17 cellular contexts compared by ENCODE assay signal in the genomic region with DNA sequence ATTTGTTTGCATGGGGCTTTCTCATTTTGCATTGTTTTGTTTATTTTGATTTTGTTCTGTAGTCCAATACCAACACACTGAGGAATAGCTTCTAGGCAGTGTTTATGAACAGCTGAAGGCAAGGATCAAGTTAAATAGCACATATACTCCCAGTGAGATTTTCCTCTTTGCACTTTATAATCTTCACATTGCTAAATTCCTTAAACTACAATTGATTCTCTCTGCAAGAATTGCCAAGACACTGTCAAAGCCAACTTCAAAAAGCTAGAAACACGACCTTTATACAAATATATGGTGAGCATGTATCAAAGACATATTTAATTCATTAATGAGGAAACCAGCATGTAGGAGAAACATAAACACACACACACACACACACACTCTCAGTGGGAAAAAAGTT.
DNase-seq lines count a peak whose midpoint lies in the region; ATAC-seq, FAIRE-seq and TF ChIP-seq lines count a peak whose summit lies in the region.
"Had no signal": no experiment of that assay in that cellular context is flagged by ENCODE, and none has a peak within 500 bp of the region (broad histone marks: within the 10 kb centered on the region; RNA-seq: fewer than 3 reads in every experiment).

No MANE protein-coding gene starts in this region.

- H3K36me3 ChIP-seq in GM23338 (ENCODE audit: insufficient read depth) (no peaks in the 10 kb centered on the region), adipocyte (ENCODE audit: control insufficient read depth, insufficient read depth, low read length, severe bottlenecking) (no peaks in the 10 kb centered on the region)

- H3K27ac ChIP-seq in A549 (no peak overlapping the region), GM23338 (ENCODE audit: low read depth) (no peak overlapping the region)
- H3K27ac ChIP-seq: GM23248 had no signal

- H2AFZ ChIP-seq in GM23338 = no peak overlapping the region
- H2AFZ ChIP-seq: GM23248 had no signal

- peaks cover 9% of the 10 kb centered on the region; the same call in 2 of the 3 replicates for H3K4me1 Mint-ChIP-seq in GM23338
- H3K4me1 Mint-ChIP-seq in immature natural killer cell = peaks cover 28 to 38% of the 10 kb centered on the region in 2 donors

- no peaks in the 10 kb centered on the region for H3K79me2 ChIP-seq in GM23338 (replicated peaks; ENCODE audit: insufficient read depth)

- H3K4me3 Mint-ChIP-seq in GM23338 (no peak overlapping the region), immature natural killer cell (peak overlapping the region in 1 of 5 donors; percentile 16)
- H3K4me3 Mint-ChIP-seq: B cell, H9, IgD-negative memory B cell had no signal

- no peaks in the 10 kb centered on the region for H3K9me2 ChIP-seq in GM23338 (ENCODE audit: insufficient read depth)

- H3K27ac Mint-ChIP-seq in GM23338 = peak overlapping the region; percentile 20; the same call in 1 of the 2 replicates
- H3K27ac Mint-ChIP-seq in immature natural killer cell = peak overlapping the region in 5 of 6 donors; percentile 56 to 96 (median 82)
- H3K27ac Mint-ChIP-seq: B cell, IgD-negative memory B cell had no signal

- H3K9me3 Mint-ChIP-seq in GM23338 (no peaks in the 10 kb centered on the region; the same call in 2 of the 3 replicates), immature natural killer cell (no peaks in the 10 kb centered on the region)

- H3K4me1 ChIP-seq in A549 (peaks cover 31% of the 10 kb centered on the region), GM23338 (ENCODE audit: insufficient read depth) (peaks cover 7% of the 10 kb centered on the region; the same call in 1 of the 2 replicates), adipocyte (ENCODE audit: control insufficient read depth, insufficient read depth, low read length) (peaks cover 25% of the 10 kb centered on the region)

- ATAC-seq in A549 (no peak), GM23338 (no peak), GM19467 (IDR thresholded peaks at IDR 0.05; ENCODE audit: unreplicated experiment) (no peak)

- no peaks in the 10 kb centered on the region for H3K36me3 Mint-ChIP-seq in GM23338 (ENCODE audit: low read depth)
- no peaks in the 10 kb centered on the region for H3K36me3 Mint-ChIP-seq in immature natural killer cell
- H3K36me3 Mint-ChIP-seq: CD4-positive, alpha-beta memory T cell; IgD-negative memory B cell had no signal

- DNase-seq in A549 (ENCODE audit: low read depth in 1 of 2, low spot score in 1 of 2) (no peak), GM23338 (ENCODE audit: low spot score) (no peak), adipocyte (ENCODE audit: low read depth) (peak; percentile 34), immature natural killer cell (no peak), NOMO-1 treated with DMSO at 0.1 percent for 48 hours (lab: John Stamatoyannopoulos, UW; ENCODE audit: unreplicated experiment) (no peak), NCI-H2227 treated with DMSO at 0.1 percent for 48 hours (lab: John Stamatoyannopoulos, UW) (no peak), cortex of kidney (lab: John Stamatoyannopoulos, UW) (no peak)
- DNase-seq: C1 segment of cervical spinal cord; CD4-positive, alpha-beta memory T cell; COR-L47; DND-41; GDM1; GM23248; H9 had no signal

- H4K20me1 ChIP-seq in GM23338 (replicated peaks; ENCODE audit: insufficient read depth) = no peaks in the 10 kb centered on the region

- no peak overlapping the region for H3K4me3 ChIP-seq in A549
- H3K4me3 ChIP-seq in GM23338 = no peak overlapping the region
- no peak overlapping the region for H3K4me3 ChIP-seq in adipocyte (ENCODE audit: low read length)
- H3K4me3 ChIP-seq: GM23248 had no signal

- H3F3A ChIP-seq in GM23338 (replicated peaks; ENCODE audit: low read depth) = no peaks in the 10 kb centered on the region

- no peak overlapping the region for H3K9ac ChIP-seq in adipocyte (ENCODE audit: low read length)
- H3K9ac ChIP-seq: GM23248 had no signal

- TF ChIP-seq RAD21 in A549 (conservative IDR thresholded peaks at IDR 0.05 in 1 of 2, IDR thresholded peaks at IDR 0.05 in 1 of 2) = no peak

- H3K9me3 ChIP-seq in A549 = no peaks in the 10 kb centered on the region
- no peaks in the 10 kb centered on the region for H3K9me3 ChIP-seq in adipocyte (ENCODE audit: control insufficient read depth, low read length)

- TF ChIP-seq CTCF in A549 (IDR thresholded peaks at IDR 0.05) = no peak
- no peak for TF ChIP-seq CTCF in GM23338 (conservative IDR thresholded peaks at IDR 0.05; ENCODE audit: low read depth in 2 of 2)

- H3K27me3 Mint-ChIP-seq in GM23338 (ENCODE audit: insufficient read depth, low read depth, poor library complexity) (peaks cover 2% of the 10 kb centered on the region), immature natural killer cell (ENCODE audit: low read depth in 3 of 3) (peaks cover 0 to 11% (median 8%) of the 10 kb centered on the region in 3 donors)
- H3K27me3 Mint-ChIP-seq: B cell; CD4-positive, alpha-beta memory T cell; IgD-negative memory B cell had no signal

- H3K4me2 ChIP-seq in A549 (peak overlapping the region; percentile 15; the same call in 1 of the 3 replicates), GM23338 (no peak overlapping the region)

- 30% methylated on average over 1 of the region's 1 CpG for WGBS in A549 (ENCODE audit: missing lambda C conversion rate)

- TF ChIP-seq POLR2A in A549 (IDR thresholded peaks at IDR 0.05; ENCODE audit: low read length) = no peak

- no peak for FAIRE-seq in A549 (lab: Jason Lieb, UNC)

- no peak for TF ChIP-seq EP300 in A549 (IDR thresholded peaks at IDR 0.05)

- CTCF ChIA-PET in A549 (lab: Yijun Ruan, JAX) = interaction anchor here (0.7 kb wide), 1 partner anchor 184 kb away, joined by 3 read pairs; no protein-coding TSS in a partner anchor

- POLR2A ChIA-PET in A549 (lab: Yijun Ruan, JAX) = no interaction called here

- H3K27me3 ChIP-seq in GM23338 (ENCODE audit: insufficient read depth) (no peaks in the 10 kb centered on the region), adipocyte (replicated peaks; ENCODE audit: control insufficient read depth, insufficient read depth, low read length) (no peaks in the 10 kb centered on the region)

TF ChIP-seq in A549, 52 proteins besides CTCF, POLR2A, EP300 and RAD21 (continues in another document):
- TF ChIP-seq SREBF2 (IDR thresholded peaks at IDR 0.05) = no peak
- TF ChIP-seq USF2 (IDR thresholded peaks at IDR 0.05) = no peak
- no peak for TF ChIP-seq RARB (CRISPR knock-in tag; IDR thresholded peaks at IDR 0.05)
- TF ChIP-seq NPAS2 (CRISPR knock-in tag; IDR thresholded peaks at IDR 0.05; ENCODE audit: borderline replicate concordance) = no peak
- TF ChIP-seq NR3C1 (IDR thresholded peaks at IDR 0.05) = no peak

TF ChIP-seq in GM23338, 12 proteins besides CTCF, POLR2A, EP300 and RAD21 (continues in another document):
- TF ChIP-seq POLR2AphosphoS5 (IDR thresholded peaks at IDR 0.05; ENCODE audit: low read depth) (no peak), STAT1 (IDR thresholded peaks at IDR 0.05; ENCODE audit: unreplicated experiment) (no peak), EZH2 (IDR thresholded peaks at IDR 0.05; ENCODE audit: low read depth, unreplicated experiment) (no peak), JUNB (IDR thresholded peaks at IDR 0.05; ENCODE audit: unreplicated experiment) (no peak)
